ENCODE assay signal across 10 cellular contexts in genomic region chr9:120921751-120922181, GRCh38. TPM values are rescaled to one million over a fixed set of nuclear protein-coding genes. Genes with fewer than 3 reads are reported as not detected.
DNase-seq lines count a peak whose midpoint lies in the region; ATAC-seq, FAIRE-seq and TF ChIP-seq lines count a peak whose summit lies in the region.
"Had no signal": no experiment of that assay in that cellular context is flagged by ENCODE, and none has a peak within 500 bp of the region (broad histone marks: within the 10 kb centered on the region; RNA-seq: fewer than 3 reads in every experiment).

No MANE protein-coding gene starts in this region.

- no peak for TF ChIP-seq RAD21 in K562 (CRISPR knock-in tag; conservative IDR thresholded peaks at IDR 0.05 in 1 of 2, IDR thresholded peaks at IDR 0.05 in 1 of 2)

- POLR2A ChIA-PET in K562 (lab: Yijun Ruan, JAX) = interaction anchor here (0.6 to 1.9 kb wide), 4 partner anchors 8 to 12 kb away, joined by 3 to 6 read pairs (median 6); no protein-coding TSS in a partner anchor

- H3K79me2 ChIP-seq in DOHH2 (ENCODE audit: control insufficient read depth, low read length) (peaks cover 4% of the 10 kb centered on the region), K562 (ENCODE audit: control insufficient read depth, insufficient read depth, low read length) (no peaks in the 10 kb centered on the region)

- in situ Hi-C loops in K562 (cut with MboI) = no loop called here

- 26% methylated on average over 6 of the region's 6 CpGs for WGBS in K562 (ENCODE audit: insufficient coverage, low coverage, missing lambda C conversion rate)

- H3F3A ChIP-seq in DOHH2 (ENCODE audit: control insufficient read depth, insufficient read depth) = no peaks in the 10 kb centered on the region

- peaks cover 26% of the 10 kb centered on the region for H3K36me3 ChIP-seq in DOHH2 (ENCODE audit: control insufficient read depth, low read length)
- H3K36me3 ChIP-seq in K562 (ENCODE audit: control insufficient read depth, insufficient read depth, low read length) = no peaks in the 10 kb centered on the region
- H3K36me3 ChIP-seq: ovary had no signal

- FAIRE-seq in K562 (lab: Jason Lieb, UNC) = peak; percentile 87

- H3K4me2 ChIP-seq in DOHH2 (ENCODE audit: low read length) = peak overlapping the region; percentile 37
- no peak overlapping the region for H3K4me2 ChIP-seq in K562 (ENCODE audit: insufficient read depth, low read length)

- ATAC-seq in HG03432 (IDR thresholded peaks at IDR 0.05; ENCODE audit: unreplicated experiment) (peak; percentile 15), K562 (peak; percentile 74), HG03521 (IDR thresholded peaks at IDR 0.05; ENCODE audit: unreplicated experiment) (no peak), HG03039 (IDR thresholded peaks at IDR 0.05; ENCODE audit: unreplicated experiment) (no peak)

- H3K27ac ChIP-seq in DOHH2 (ENCODE audit: low read depth, low read length) (no peak overlapping the region), K562 (ENCODE audit: extremely low read depth, low read depth, low read length) (no peak overlapping the region), substantia nigra (ENCODE audit: low read depth, low read length, poor library complexity, severe bottlenecking) (no peak overlapping the region)

- no peak overlapping the region for H3K4me3 Mint-ChIP-seq in neural crest cell

- no peaks in the 10 kb centered on the region for H4K20me1 ChIP-seq in DOHH2 (ENCODE audit: control insufficient read depth, insufficient read depth, low read depth, low read length)
- H4K20me1 ChIP-seq in K562 (replicated peaks; ENCODE audit: control insufficient read depth, insufficient read depth, low read length) = no peaks in the 10 kb centered on the region

- no peaks in the 10 kb centered on the region for H3K27me3 Mint-ChIP-seq in neural crest cell (ENCODE audit: low read depth)

- CTCF ChIA-PET in K562 (lab: Yijun Ruan, JAX; ENCODE audit: low intra/inter-chr PET ratio) = no interaction called here

- H3K4me1 Mint-ChIP-seq in neural crest cell = peaks cover 46% of the 10 kb centered on the region

- no peaks in the 10 kb centered on the region for H3K9me1 ChIP-seq in K562 (ENCODE audit: control insufficient read depth, insufficient read depth, low read length)

- H3K4me3 ChIP-seq in DOHH2 (ENCODE audit: low read length) (no peak overlapping the region), K562 (no peak overlapping the region)
- H3K4me3 ChIP-seq: ovary had no signal

- peaks cover 73% of the 10 kb centered on the region for H3K4me1 ChIP-seq in DOHH2 (ENCODE audit: control insufficient read depth, low read length)
- peaks cover 19 to 40% of the 10 kb centered on the region in 2 experiments for H3K4me1 ChIP-seq in K562 (replicated peaks in 1 of 2; ENCODE audit: control insufficient read depth in 2 of 2, insufficient read depth in 2 of 2, low read length in 2 of 2)

- no peak for TF ChIP-seq EP300 in K562 (IDR thresholded peaks at IDR 0.05; ENCODE audit: low read length)

- H3K27me3 ChIP-seq in DOHH2 (ENCODE audit: control insufficient read depth, low read length) = no peaks in the 10 kb centered on the region
- no peaks in the 10 kb centered on the region for H3K27me3 ChIP-seq in K562 (ENCODE audit: control insufficient read depth in 2 of 2, insufficient read depth in 2 of 2, low read length in 2 of 2)
- H3K27me3 ChIP-seq: ovary had no signal

- peak overlapping the region; percentile 65 for H2AFZ ChIP-seq in K562 (ENCODE audit: low read depth, low read length)

- BruUV-seq in K562 (replicated peaks; lab: Mats Ljungman, UMichigan) = no TSS peak

- H3K9ac ChIP-seq in K562 (ENCODE audit: insufficient read depth in 1 of 2, low read depth in 2 of 2, low read length in 2 of 2) = peak overlapping the region in 1 of 2 experiments; percentile 42; a peak in 1 of 4 replicates

- TF ChIP-seq CTCF in DOHH2 (IDR thresholded peaks at IDR 0.05; ENCODE audit: low read depth, low read length, poor library complexity, severe bottlenecking) (no peak), K562 (IDR thresholded peaks at IDR 0.05 in 2 of 3, conservative IDR thresholded peaks at IDR 0.05 in 1 of 3; ENCODE audit: insufficient read depth in 2 of 3, low read depth in 1 of 3, low read length in 3 of 3) (peak in 2 of 3 experiments; percentile 5 to 21; a peak in 1 of 6 replicates), neural crest cell (conservative IDR thresholded peaks at IDR 0.05) (no peak)

- H3K27ac Mint-ChIP-seq in neural crest cell (ENCODE audit: unreplicated experiment) = peak overlapping the region; percentile 76

- DNase-seq in K562 (ENCODE audit: extremely low read depth in 1 of 4, low spot score in 3 of 4) (no peak), neural crest cell (ENCODE audit: low read depth, low spot score) (no peak), substantia nigra (lab: John Stamatoyannopoulos, UW) (no peak), AG20443 (ENCODE audit: low spot score) (no peak)
- DNase-seq: NCI-H69, ovary had no signal

- H3K36me3 Mint-ChIP-seq in neural crest cell (ENCODE audit: low read depth) = peaks cover under 1% of the 10 kb centered on the region

- intact Hi-C loops in K562 (cut with micrococcal nuclease) = no loop called here

- H3K9me3 ChIP-seq in DOHH2 (ENCODE audit: control insufficient read depth, insufficient read depth, low read length) (no peaks in the 10 kb centered on the region), K562 (replicated peaks; ENCODE audit: control insufficient read depth, insufficient read depth, low read depth, low read length) (no peaks in the 10 kb centered on the region)
- H3K9me3 ChIP-seq: ovary had no signal

- no peaks in the 10 kb centered on the region for H3K9me3 Mint-ChIP-seq in neural crest cell

- no peak for TF ChIP-seq POLR2A in K562 (conservative IDR thresholded peaks at IDR 0.05)

- H3K9me2 ChIP-seq in DOHH2 (replicated peaks; ENCODE audit: control insufficient read depth, low read length) = no peaks in the 10 kb centered on the region

TF ChIP-seq in K562, 482 proteins besides CTCF, POLR2A, EP300 and RAD21:
- TF ChIP-seq POLR3A (IDR thresholded peaks at IDR 0.05; ENCODE audit: borderline replicate concordance, extremely low read depth, insufficient read depth, insufficient read length) (no peak), CTBP1 (IDR thresholded peaks at IDR 0.05; ENCODE audit: borderline replicate concordance) (peak; percentile 35; the same call in 1 of the 2 replicates)
TF ChIP-seq in K562: peak in this region for 1.

RNA-seq across cellular contexts. Expression of gene TRAF1, which starts 4.8 kb away (rescaled TPM):
- 2.6 and 5.9 TPM in 2 replicates for total RNA-seq in K562 (2011; cell fraction: chromatin; rRNA removed; ENCODE audit: low replicate concordance)
- 3.0 and 4.3 TPM in 2 replicates for total RNA-seq in K562 (2011; cell fraction: nucleolus; rRNA removed)
- 2.1 and 2.3 TPM in 2 replicates for total RNA-seq in K562 (2011; cell fraction: nucleoplasm; rRNA removed)
- total RNA-seq in K562 (2014; rRNA removed) (not detected in 2 replicates), K562 (2014; rRNA removed; fragmentation: Illumina TruSeq; extraction: Trizol) (0.04 TPM in 1 of 2 replicates, not detected in the other), K562 (2015; rRNA removed; fragmentation: Illumina TruSeq; extraction: Trizol) (0.04 TPM in 1 of 2 replicates, not detected in the other), K562 (2021) (0.38 and 0.47 TPM in 2 replicates), neural crest cell (3.5 and 3.8 TPM in 2 replicates)
- polyA plus RNA-seq in K562 (2011; rRNA removed) (0.37 and 1.1 TPM in 2 replicates), K562 (2014; fragmentation: Illumina TruSeq; extraction: Trizol) (0.06 and 0.12 TPM in 2 replicates), K562 (2014; fragmentation: Nextera tagmentation; extraction: Ambion mirVana) (under 1 TPM in 1 of 2 experiments, not detected in 1; 0.01 TPM), K562 (2014; rRNA removed) (0.01 and 0.03 TPM in 2 replicates)
- polyA plus RNA-seq in K562 (2011; cell fraction: cytosol; rRNA removed) = 0.29 and 1.3 TPM in 2 replicates
- 0.18 and 1.4 TPM in 2 replicates for polyA plus RNA-seq in K562 (2011; cell fraction: nucleus; rRNA removed)
- polyA plus RNA-seq in K562 (2012) = 0.13 and 0.18 TPM in 2 replicates
- polyA minus RNA-seq in K562 (2011; rRNA and poly(A)+ RNA removed) = 1.3 and 3.1 TPM in 2 replicates
- 0.76 TPM in 1 of 2 replicates, not detected in the other for polyA minus RNA-seq in K562 (2011; cell fraction: cytosol; rRNA and poly(A)+ RNA removed)
- 0.89 and 2.3 TPM in 2 replicates for polyA minus RNA-seq in K562 (2011; cell fraction: nucleus; rRNA and poly(A)+ RNA removed)

RNA-seq across cellular contexts. Expression of gene PHF19, which starts 44.8 kb away (rescaled TPM):
- 622 and 1,187 TPM in 2 replicates for total RNA-seq in K562 (2011; cell fraction: chromatin; rRNA removed; ENCODE audit: low replicate concordance)
- 570 and 625 TPM in 2 replicates for total RNA-seq in K562 (2011; cell fraction: nucleolus; rRNA removed)
- 592 and 663 TPM in 2 replicates for total RNA-seq in K562 (2011; cell fraction: nucleoplasm; rRNA removed)
- 255 and 312 TPM in 2 replicates for total RNA-seq in K562 (2014; rRNA removed)
- total RNA-seq in K562 (2014; rRNA removed; fragmentation: Illumina TruSeq; extraction: Trizol) = 191 and 211 TPM in 2 replicates
- 240 and 241 TPM in 2 replicates for total RNA-seq in K562 (2015; rRNA removed; fragmentation: Illumina TruSeq; extraction: Trizol)
- total RNA-seq in K562 (2021) = 372 and 373 TPM in 2 replicates
- polyA plus RNA-seq in K562 (2011; rRNA removed) = 403 and 414 TPM in 2 replicates
- polyA plus RNA-seq in K562 (2011; cell fraction: cytosol; rRNA removed) = 475 and 721 TPM in 2 replicates
- 1,109 and 1,436 TPM in 2 replicates for polyA plus RNA-seq in K562 (2011; cell fraction: nucleus; rRNA removed)
- polyA plus RNA-seq in K562 (2012) = 275 and 342 TPM in 2 replicates
- 292 and 365 TPM in 2 replicates for polyA plus RNA-seq in K562 (2014; fragmentation: Illumina TruSeq; extraction: Trizol)
- 100 to 1,000 TPM in 1 of 2 experiments, 10 to 100 TPM in 1; 95.8 to 140 TPM for polyA plus RNA-seq in K562 (2014; fragmentation: Nextera tagmentation; extraction: Ambion mirVana)
- 312 TPM in 2 replicates for polyA plus RNA-seq in K562 (2014; rRNA removed)
- 333 and 440 TPM in 2 replicates for polyA minus RNA-seq in K562 (2011; rRNA and poly(A)+ RNA removed)
- polyA minus RNA-seq in K562 (2011; cell fraction: cytosol; rRNA and poly(A)+ RNA removed) = 286 and 300 TPM in 2 replicates
- polyA minus RNA-seq in K562 (2011; cell fraction: nucleus; rRNA and poly(A)+ RNA removed) = 297 and 330 TPM in 2 replicates
- 100.0 and 110 TPM in 2 replicates for total RNA-seq in neural crest cell

Comparison
In these comparisons a context has a peak if more than half of its experiments do, and no peak if none do; other contexts are left out.
1. CTCF ChIP-seq: peak in K562 (2 of 3); none in DOHH2 (single experiment) and neural crest cell (single experiment).
2. ATAC-seq: peak in HG03432 (single experiment) and K562 (single experiment); none in HG03521 (single experiment) and HG03039 (single experiment).